Comparison of ENCODE assay signal across 1 cellular context in genomic region chr6:109008951-109009760, GRCh38.
TF ChIP-seq lines count a peak whose summit lies in the region.

No MANE protein-coding gene starts in this region.

TF ChIP-seq in HepG2, 621 proteins besides CTCF, POLR2A, EP300 and RAD21 (continued from another document and continues in another):
- TF ChIP-seq MLXIP (CRISPR knock-in tag; IDR thresholded peaks at IDR 0.05; ENCODE audit: borderline replicate concordance), result no peak
- TF ChIP-seq FOSL2 (CRISPR knock-in tag; IDR thresholded peaks at IDR 0.05), result no peak
- no peak for TF ChIP-seq ZNF30 (CRISPR knock-in tag; IDR thresholded peaks at IDR 0.05)
- TF ChIP-seq HMG20B (CRISPR knock-in tag; conservative IDR thresholded peaks at IDR 0.05), result no peak
- TF ChIP-seq ZNF274 (CRISPR knock-in tag; IDR thresholded peaks at IDR 0.05), result 0 out of 2 replicates have a peak, but pooled peaks have one; percentile 60
- TF ChIP-seq PRDM15 (CRISPR knock-in tag; IDR thresholded peaks at IDR 0.05), result no peak
- 0 out of 2 replicates have a peak, but pooled peaks have one; percentile 26 for TF ChIP-seq BRCA1 (CRISPR knock-in tag; IDR thresholded peaks at IDR 0.05)
- no peak for TF ChIP-seq U2AF2 (IDR thresholded peaks at IDR 0.05; ENCODE audit: low read depth, low read length)
- TF ChIP-seq ZNF205 (CRISPR knock-in tag; IDR thresholded peaks at IDR 0.05), result no peak
- no peak for TF ChIP-seq ATF2 (CRISPR knock-in tag; IDR thresholded peaks at IDR 0.05)
- no peak for TF ChIP-seq ZNF839 (CRISPR knock-in tag; IDR thresholded peaks at IDR 0.05; ENCODE audit: borderline replicate concordance)
- TF ChIP-seq YY1 (IDR thresholded peaks at IDR 0.05; ENCODE audit: insufficient read depth, insufficient replicate concordance, low read depth, low read length), result peak; percentile 22
- TF ChIP-seq TFE3 (CRISPR knock-in tag; IDR thresholded peaks at IDR 0.05), result no peak
- no peak for TF ChIP-seq NBN (conservative IDR thresholded peaks at IDR 0.05)
- peak; percentile 65; the same call in 1 of the 2 replicates for TF ChIP-seq ZNF891 (CRISPR knock-in tag; IDR thresholded peaks at IDR 0.05)
- TF ChIP-seq ZNF143 (CRISPR knock-in tag; IDR thresholded peaks at IDR 0.05), result peak; percentile 14; the same call in 1 of the 2 replicates
- peak; percentile 74 for TF ChIP-seq ZNF883 (CRISPR knock-in tag; IDR thresholded peaks at IDR 0.05; ENCODE audit: not compliant biosample characterization)
- no peak for TF ChIP-seq JUN (CRISPR knock-in tag; IDR thresholded peaks at IDR 0.05)
- TF ChIP-seq ZNF414 (CRISPR knock-in tag; IDR thresholded peaks at IDR 0.05), result no peak; the same call in 1 of the 2 replicates
- TF ChIP-seq ZNF24 (IDR thresholded peaks at IDR 0.05), result no peak
- peak; percentile 83; the same call in 1 of the 2 replicates for TF ChIP-seq KMT2A (CRISPR knock-in tag; IDR thresholded peaks at IDR 0.05)
- no peak for TF ChIP-seq ZNF512B (CRISPR knock-in tag; IDR thresholded peaks at IDR 0.05; ENCODE audit: borderline replicate concordance)
- no peak for TF ChIP-seq ZC3H4 (CRISPR knock-in tag; IDR thresholded peaks at IDR 0.05; ENCODE audit: borderline replicate concordance)
- no peak for TF ChIP-seq KLF13 (CRISPR knock-in tag; IDR thresholded peaks at IDR 0.05)
- TF ChIP-seq ARNT (IDR thresholded peaks at IDR 0.05), result no peak
- TF ChIP-seq RORA (CRISPR knock-in tag; IDR thresholded peaks at IDR 0.05), result no peak
- TF ChIP-seq ZNF597 (CRISPR knock-in tag; IDR thresholded peaks at IDR 0.05), result no peak
- TF ChIP-seq ZNF513 (CRISPR knock-in tag; conservative IDR thresholded peaks at IDR 0.05), result no peak; the same call in 1 of the 2 replicates
- peak; percentile 58; the same call in 1 of the 2 replicates for TF ChIP-seq ZNF546 (CRISPR knock-in tag; conservative IDR thresholded peaks at IDR 0.05)
- TF ChIP-seq KLF11 (CRISPR knock-in tag; IDR thresholded peaks at IDR 0.05), result no peak
- TF ChIP-seq MYPOP (CRISPR knock-in tag; IDR thresholded peaks at IDR 0.05), result 0 out of 2 replicates have a peak, but pooled peaks have one; percentile 7
- TF ChIP-seq KLF16 (CRISPR knock-in tag; IDR thresholded peaks at IDR 0.05), result no peak
- no peak for TF ChIP-seq ZNF275 (CRISPR knock-in tag; IDR thresholded peaks at IDR 0.05; ENCODE audit: borderline replicate concordance)
